34 cellular contexts compared by ENCODE assay signal in the genomic region with DNA sequence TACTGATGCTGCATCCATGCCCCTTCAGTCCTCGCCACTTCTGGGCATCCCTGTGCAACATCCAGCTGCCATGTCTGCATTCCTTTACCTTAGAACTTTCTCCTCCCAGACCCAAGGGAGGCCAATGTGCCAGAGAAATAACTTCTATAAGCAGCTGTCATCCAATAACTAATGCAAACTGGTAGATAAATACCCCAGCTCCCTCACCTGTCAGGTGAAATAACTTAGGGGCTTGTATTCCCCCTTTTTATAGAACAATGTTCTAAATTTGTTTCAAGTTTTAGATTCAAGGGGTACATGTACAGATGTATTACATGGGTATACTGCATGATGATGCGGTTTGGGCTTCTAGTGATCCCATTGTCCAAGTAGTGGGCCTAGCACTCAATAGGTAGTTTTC.
"Had no signal": no experiment of that assay in that cellular context is flagged by ENCODE, and none has a peak within 500 bp of the region (broad histone marks: within the 10 kb centered on the region; RNA-seq: fewer than 3 reads in every experiment).

No MANE protein-coding gene starts in this region.

- H3K9me3 ChIP-seq: MG63 had no signal

- DNase-seq: Karpas-422, Kasumi-1, MG63, MM.1S, MV-4-11, NCI-H1048, NCI-H1092, NCI-H1092 treated with DMSO at 0.1 percent for 48 hours, NCI-H1105, NCI-H1105 treated with DMSO at 0.1 percent for 48 hours, NCI-H1417, NCI-H1417 treated with DMSO at 0.1 percent for 48 hours, NCI-H1436, NCI-H1436 treated with DMSO at 0.1 percent for 48 hours, NCI-H146, NCI-H1694, NCI-H1694 treated with DMSO at 0.1 percent for 48 hours, NCI-H187, NCI-H187 treated with DMSO at 0.1 percent for 48 hours, NCI-H1930, NCI-H2029, NCI-H2029 treated with DMSO at 0.1 percent for 48 hours, NCI-H2081, NCI-H2081 treated with DMSO at 0.1 percent for 48 hours, NCI-H2107, NCI-H2171, NCI-H2171 treated with DMSO at 0.1 percent for 48 hours, NCI-H2227 treated with DMSO at 0.1 percent for 48 hours, NCI-H226, NCI-H345, NCI-H446, NCI-H446 treated with DMSO at 0.1 percent for 48 hours, NCI-H510A had no signal

- H3K9ac ChIP-seq: KMS-11 had no signal

- H3K4me3 ChIP-seq: MG63 had no signal

- H3K27ac ChIP-seq: KMS-11 had no signal

- H3K36me3 ChIP-seq: MG63 had no signal

- H3K27me3 ChIP-seq: MG63 had no signal

- H3K4me2 ChIP-seq: KMS-11 had no signal
